Comparison of ENCODE assay signal across 8 cellular contexts in genomic region chr16:88703486-88704309, GRCh38. TPM values are rescaled to one million over a fixed set of nuclear protein-coding genes. Genes with fewer than 3 reads are reported as not detected.
DNase-seq lines count a peak whose midpoint lies in the region; ATAC-seq and TF ChIP-seq lines count a peak whose summit lies in the region.

No MANE protein-coding gene starts in this region.

- no peak for TF ChIP-seq CTCF in suprapubic skin (IDR thresholded peaks at IDR 0.05)

- no peak for TF ChIP-seq POLR2A in suprapubic skin (IDR thresholded peaks at IDR 0.05)

- H3K36me3 ChIP-seq in muscle layer of duodenum (ENCODE audit: control insufficient read depth in 1 of 2, insufficient read depth in 2 of 2, low read length in 2 of 2) (peaks cover 0 to 23% of the 10 kb centered on the region in 2 donors), suprapubic skin (peaks cover 23% of the 10 kb centered on the region)

- no peak for ATAC-seq in HG02623 (IDR thresholded peaks at IDR 0.05; ENCODE audit: unreplicated experiment)

- H3K4me3 ChIP-seq in muscle layer of duodenum (ENCODE audit: low read depth in 1 of 2, low read length in 2 of 2) (peak overlapping the region; percentile 9 to 26), suprapubic skin (peak overlapping the region; percentile 12)

- DNase-seq in CMK (ENCODE audit: low read depth) (peak; percentile 82), T-helper 22 cell (ENCODE audit: low read depth) (peak; percentile 72), amygdala (lab: John Stamatoyannopoulos, UW) (peak in 37 of 56 donors; percentile 12 to 67 (median 37)), suprapubic skin (ENCODE audit: low spot score in 2 of 2) (no peak), NCI-H1417 (lab: John Stamatoyannopoulos, UW) (no peak), retina (no peak)

- H3K27me3 ChIP-seq in muscle layer of duodenum (ENCODE audit: low read depth, low read length) (no peaks in the 10 kb centered on the region), suprapubic skin (no peaks in the 10 kb centered on the region)

- TF ChIP-seq EP300 in suprapubic skin (IDR thresholded peaks at IDR 0.05): no peak

- WGBS in suprapubic skin: 72% methylated on average over 15 of the region's 26 CpGs

- H3K4me1 ChIP-seq in muscle layer of duodenum (ENCODE audit: control insufficient read depth in 1 of 2, insufficient read depth in 2 of 2, low read length in 2 of 2): peaks cover 12 to 53% of the 10 kb centered on the region in 2 donors
- H3K4me1 ChIP-seq in suprapubic skin: peaks cover 67% of the 10 kb centered on the region

- H3K27ac ChIP-seq in muscle layer of duodenum (ENCODE audit: low read length) (peak overlapping the region; percentile 14), suprapubic skin (peak overlapping the region; percentile 12)

- no peaks in the 10 kb centered on the region for H3K9me3 ChIP-seq in muscle layer of duodenum (ENCODE audit: control insufficient read depth in 1 of 2, low read length in 2 of 2)
- H3K9me3 ChIP-seq in suprapubic skin: no peaks in the 10 kb centered on the region

RNA-seq across cellular contexts. Expression of gene RNF166, which starts 2.5 kb away (rescaled TPM):
- total RNA-seq in suprapubic skin: 10 to 100 TPM; 12.4 to 15.8 (median 14.6) TPM

RNA-seq across cellular contexts. Expression of gene CTU2, which starts 2.6 kb away (rescaled TPM):
- 10 to 100 TPM in 2 of 4 donors, 1 to 10 TPM in 2; 7.8 to 17.8 (median 10.9) TPM for total RNA-seq in suprapubic skin

RNA-seq across cellular contexts. Expression of gene SNAI3, which starts 17.4 kb away (rescaled TPM):
- under 1 TPM in 2 of 4 donors, not detected in 2; 0.40 to 0.44 TPM for total RNA-seq in suprapubic skin

RNA-seq across cellular contexts. Expression of gene MVD, which starts 40.8 kb away (rescaled TPM):
- total RNA-seq in suprapubic skin: 10 to 100 TPM; 18.9 to 77.6 (median 44.7) TPM

RNA-seq across cellular contexts. Expression of gene CYBA, which starts 52.8 kb away (rescaled TPM):
- 10 to 100 TPM; 22.4 to 39.1 (median 29.7) TPM for total RNA-seq in suprapubic skin

Comparison
In these comparisons a context has a peak if more than half of its experiments do, and no peak if none do; other contexts are left out.
1. DNase-seq: peak in CMK (single experiment), T-helper 22 cell (single experiment) and amygdala (37 of 56); none in suprapubic skin (0 of 2), NCI-H1417 (0 of 3) and retina (single experiment).